ENCODE assay signal across 8 cellular contexts in the genomic region with DNA sequence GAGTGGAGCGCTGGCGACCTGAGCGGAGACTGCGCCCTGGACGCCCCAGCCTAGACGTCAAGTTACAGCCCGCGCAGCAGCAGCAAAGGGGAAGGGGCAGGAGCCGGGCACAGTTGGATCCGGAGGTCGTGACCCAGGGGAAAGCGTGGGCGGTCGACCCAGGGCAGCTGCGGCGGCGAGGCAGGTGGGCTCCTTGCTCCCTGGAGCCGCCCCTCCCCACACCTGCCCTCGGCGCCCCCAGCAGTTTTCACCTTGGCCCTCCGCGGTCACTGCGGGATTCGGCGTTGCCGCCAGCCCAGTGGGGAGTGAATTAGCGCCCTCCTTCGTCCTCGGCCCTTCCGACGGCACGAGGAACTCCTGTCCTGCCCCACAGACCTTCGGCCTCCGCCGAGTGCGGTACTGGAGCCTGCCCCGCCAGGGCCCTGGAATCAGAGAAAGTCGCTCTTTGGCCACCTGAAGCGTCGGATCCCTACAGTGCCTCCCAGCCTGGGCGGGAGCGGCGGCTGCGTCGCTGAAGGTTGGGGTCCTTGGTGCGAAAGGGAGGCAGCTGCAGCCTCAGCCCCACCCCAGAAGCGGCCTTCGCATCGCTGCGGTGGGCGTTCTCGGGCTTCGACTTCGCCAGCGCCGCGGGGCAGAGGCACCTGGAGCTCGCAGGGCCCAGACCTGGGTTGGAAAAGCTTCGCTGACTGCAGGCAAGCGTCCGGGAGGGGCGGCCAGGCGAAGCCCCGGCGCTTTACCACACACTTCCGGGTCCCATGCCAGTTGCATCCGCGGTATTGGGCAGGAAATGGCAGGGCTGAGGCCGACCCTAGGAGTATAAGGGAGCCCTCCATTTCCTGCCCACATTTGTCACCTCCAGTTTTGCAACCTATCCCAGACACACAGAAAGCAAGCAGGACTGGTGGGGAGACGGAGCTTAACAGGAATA. TPM values are rescaled to one million over a fixed set of nuclear protein-coding genes. Genes with fewer than 3 reads are reported as not detected.
DNase-seq lines count a peak whose midpoint lies in the region; ATAC-seq and TF ChIP-seq lines count a peak whose summit lies in the region.

No MANE protein-coding gene starts in this region.

- no peaks in the 10 kb centered on the region for H3K9me3 ChIP-seq in heart left ventricle

- TF ChIP-seq CTCF in heart left ventricle (IDR thresholded peaks at IDR 0.05) = no peak

- peak overlapping the region in 1 of 12 donors; percentile 57 for H3K27ac ChIP-seq in heart left ventricle

- H3K36me3 ChIP-seq in heart left ventricle = no peaks in the 10 kb centered on the region

- peak overlapping the region; percentile 28 to 68 (median 48) for H3K4me3 ChIP-seq in heart left ventricle

- intact Hi-C loops in heart left ventricle (cut with DNase I) = no loop called here
- intact Hi-C loops in sciatic nerve (cut with DNase I) = loop anchor here (10.0 kb wide), 1 partner anchor 197 kb away; no protein-coding TSS in a partner anchor

- peak; percentile 81 for DNase-seq in KG1 (lab: John Stamatoyannopoulos, UW)
- DNase-seq in activated T-helper 1 cell treated with Interleukin-2 at 50 U/mL for 16 hours (ENCODE audit: low read depth) = peak; percentile 55
- DNase-seq in heart left ventricle = peak in 2 of 5 donors; percentile 44 to 83
- DNase-seq in sciatic nerve (ENCODE audit: low spot score) = no peak
- DNase-seq in HuH-7 (ENCODE audit: low spot score) = no peak
- no peak for DNase-seq in HUDEP-2 (lab: John Stamatoyannopoulos, UW; ENCODE audit: unreplicated experiment in 76 of 76)
- DNase-seq in NCI-H1092 treated with DMSO at 0.1 percent for 48 hours (lab: John Stamatoyannopoulos, UW) = no peak

- H3K27me3 ChIP-seq in heart left ventricle = peaks cover 27 to 68% (median 43%) of the 10 kb centered on the region in 9 donors

- ATAC-seq in GM18868 (IDR thresholded peaks at IDR 0.05; ENCODE audit: unreplicated experiment) (peak; percentile 66), heart left ventricle (peak in 3 of 4 donors; percentile 57 to 69 (median 58)), sciatic nerve (peak; percentile 78)

- TF ChIP-seq POLR2A in heart left ventricle (IDR thresholded peaks at IDR 0.05) = no peak

- H3K4me1 ChIP-seq in heart left ventricle = peaks cover 6 to 40% (median 15%) of the 10 kb centered on the region in 12 donors

- WGBS in heart left ventricle, 4 donors = 3 to 6% (median 4%) methylated on average over 6 to 70 of the region's 70 CpGs

RNA-seq across cellular contexts. Expression of gene TFAP2E, which starts 4.2 kb away (rescaled TPM):
- under 1 TPM in 6 of 9 donors, not detected in 3; 0.12 to 0.57 (median 0.41) TPM for total RNA-seq in heart left ventricle
- under 1 TPM; 0.15 to 0.17 TPM for polyA plus RNA-seq in heart left ventricle
- 3.4 TPM for total RNA-seq in sciatic nerve

RNA-seq across cellular contexts. Expression of gene NCDN, which starts 19.7 kb away (rescaled TPM):
- total RNA-seq in heart left ventricle (10 to 100 TPM; 20.7 to 44.4 (median 35.3) TPM), sciatic nerve (28.6 TPM)
- 10 to 100 TPM; 14.6 to 27.0 TPM for polyA plus RNA-seq in heart left ventricle

RNA-seq across cellular contexts. Expression of gene KIAA0319L, which starts 20.1 kb away (rescaled TPM):
- total RNA-seq in heart left ventricle = 100 to 1,000 TPM in 2 of 9 donors, 10 to 100 TPM in 7; 58.3 to 108 (median 78.3) TPM
- 10 to 100 TPM; 21.0 to 41.1 TPM for polyA plus RNA-seq in heart left ventricle
- 66.9 TPM for total RNA-seq in sciatic nerve

Comparison
In these comparisons a context has a peak if more than half of its experiments do, and no peak if none do; other contexts are left out.
1. DNase-seq: peak in KG1 (single experiment) and activated T-helper 1 cell treated with Interleukin-2 at 50 U/mL for 16 hours (single experiment); none in sciatic nerve (single experiment), HuH-7 (single experiment), HUDEP-2 (0 of 76) and NCI-H1092 treated with DMSO at 0.1 percent for 48 hours (single experiment).
2. Peak in every context shown above with its lines, with median percentiles within 50 percentile points of each other: ATAC-seq.